16 cellular contexts compared by ENCODE assay signal in the genomic region with DNA sequence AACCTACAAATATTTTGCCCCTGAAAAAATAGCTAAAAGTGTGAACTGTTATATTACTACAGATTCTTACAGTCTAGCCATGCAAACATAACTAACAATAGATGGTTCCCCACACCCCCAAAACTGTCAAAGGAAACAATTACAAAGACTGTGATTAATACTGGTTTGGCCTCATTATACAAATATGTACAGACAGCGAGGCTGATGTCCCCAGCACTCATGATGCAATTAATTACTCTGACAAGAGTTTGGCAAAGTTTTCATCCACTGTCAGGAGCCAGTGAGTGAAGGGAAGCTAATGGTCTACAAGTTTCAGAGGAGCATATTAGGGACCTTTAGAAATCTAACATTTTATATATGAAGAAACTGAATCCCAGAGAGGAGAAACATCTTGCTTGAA.
DNase-seq lines count a peak whose midpoint lies in the region; ATAC-seq and TF ChIP-seq lines count a peak whose summit lies in the region.
"Had no signal": no experiment of that assay in that cellular context is flagged by ENCODE, and none has a peak within 500 bp of the region (broad histone marks: within the 10 kb centered on the region; RNA-seq: fewer than 3 reads in every experiment).

No MANE protein-coding gene starts in this region.

- H4K20me1 ChIP-seq in PC-3 (ENCODE audit: low read length), result no peaks in the 10 kb centered on the region; the same call in 1 of the 2 replicates

- H3K4me3 ChIP-seq in PC-3 (ENCODE audit: low read length), result no peak overlapping the region
- H3K4me3 ChIP-seq in brain microvascular endothelial cell (ENCODE audit: low read depth, low read length), result no peak overlapping the region

- no peak overlapping the region for H3K27ac ChIP-seq in PC-3 (ENCODE audit: low read length)
- H3K27ac ChIP-seq in brain microvascular endothelial cell, result no peak overlapping the region
- H3K27ac ChIP-seq: C4-2B, parathyroid adenoma had no signal

- H3K9ac ChIP-seq in PC-3 (ENCODE audit: low read length), result no peak overlapping the region
- H3K9ac ChIP-seq: parathyroid adenoma had no signal

- H3K9me3 ChIP-seq in PC-3 (ENCODE audit: low read length), result no peaks in the 10 kb centered on the region

- intact Hi-C loops in PC-3 (cut with micrococcal nuclease), result loop anchor here (5.0 kb wide), 1 partner anchor 294 kb away; no protein-coding TSS in a partner anchor

- ATAC-seq in PC-3 (peak; percentile 38), omental fat pad (ENCODE audit: low FRiP score) (no peak)

- H3K27me3 ChIP-seq in PC-3 (ENCODE audit: low read length) (no peaks in the 10 kb centered on the region), brain microvascular endothelial cell (replicated peaks) (no peaks in the 10 kb centered on the region)

- in situ Hi-C loops in brain microvascular endothelial cell (cut with HindIII; ENCODE audit: low pct_ligation_motif_present, low sequenced_read_pairs), result no loop called here

- H3K4me2 ChIP-seq in PC-3 (ENCODE audit: low read length), result no peak overlapping the region

- no peaks in the 10 kb centered on the region for H3K9me2 ChIP-seq in PC-3 (replicated peaks; ENCODE audit: low read length)

- BruUV-seq in PC-3 (replicated peaks; lab: Mats Ljungman, UMichigan), result no TSS peak

- H3F3A ChIP-seq in PC-3 (ENCODE audit: low read length, unreplicated experiment), result no peaks in the 10 kb centered on the region

- CTCF ChIA-PET in PC-3 (lab: Charles Lee), result interaction anchor here (1.0 kb wide), 1 partner anchor 15 kb away, joined by 7 read pairs; no protein-coding TSS in a partner anchor

- H2AFZ ChIP-seq in PC-3 (ENCODE audit: low read length), result no peak overlapping the region
- H2AFZ ChIP-seq: parathyroid adenoma had no signal

- DNase-seq in GM04503 (ENCODE audit: low read depth), result peak; percentile 34
- DNase-seq in PC-3, result no peak
- DNase-seq in fibroblast of gingiva (ENCODE audit: low read depth), result peak; percentile 24
- DNase-seq in myocyte (ENCODE audit: low read depth), result peak; percentile 50
- DNase-seq in NAMALWA (ENCODE audit: low spot score), result no peak
- DNase-seq in brain microvascular endothelial cell, result no peak
- no peak for DNase-seq in omental fat pad (ENCODE audit: low spot score)
- no peak for DNase-seq in DMS53 (lab: John Stamatoyannopoulos, UW)
- DNase-seq: activated CD4-positive, alpha-beta T cell treated with anti-CD3 and anti-CD28 coated beads, Interleukin-2, amount 50 U/mL, for 1 hour; activated gamma-delta T cell; cerebellar nuclear complex; mesendoderm; NCI-H187; T-helper 1 cell had no signal

- no peak for TF ChIP-seq CTCF in PC-3 (conservative IDR thresholded peaks at IDR 0.05; ENCODE audit: low read depth, low read length)
- no peak for TF ChIP-seq CTCF in brain microvascular endothelial cell (IDR thresholded peaks at IDR 0.05; ENCODE audit: low read depth, low read length, missing control alignments)
- no peak for TF ChIP-seq CTCF in omental fat pad (IDR thresholded peaks at IDR 0.05)

- H3K36me3 ChIP-seq in PC-3 (ENCODE audit: low read depth, low read length) (peaks cover 14% of the 10 kb centered on the region; the same call in 1 of the 2 replicates), brain microvascular endothelial cell (replicated peaks) (peaks cover 6% of the 10 kb centered on the region)

- POLR2A ChIA-PET in PC-3 (lab: Charles Lee; ENCODE audit: unreplicated experiment), result no interaction called here

- H3K4me1 ChIP-seq in PC-3 (ENCODE audit: insufficient read depth, low read length), result peaks cover 17% of the 10 kb centered on the region; the same call in 1 of the 2 replicates

- H3K79me2 ChIP-seq in PC-3 (ENCODE audit: low read length), result no peaks in the 10 kb centered on the region
- H3K79me2 ChIP-seq: parathyroid adenoma had no signal

Comparison
In these comparisons a context has a peak if more than half of its experiments do, and no peak if none do; other contexts are left out.
1. DNase-seq: peak in GM04503 (single experiment), fibroblast of gingiva (single experiment) and myocyte (single experiment); none in PC-3 (single experiment), NAMALWA (single experiment), brain microvascular endothelial cell (single experiment), omental fat pad (single experiment) and DMS53 (single experiment).